ENCODE assay signal across 22 cellular contexts in the genomic region with DNA sequence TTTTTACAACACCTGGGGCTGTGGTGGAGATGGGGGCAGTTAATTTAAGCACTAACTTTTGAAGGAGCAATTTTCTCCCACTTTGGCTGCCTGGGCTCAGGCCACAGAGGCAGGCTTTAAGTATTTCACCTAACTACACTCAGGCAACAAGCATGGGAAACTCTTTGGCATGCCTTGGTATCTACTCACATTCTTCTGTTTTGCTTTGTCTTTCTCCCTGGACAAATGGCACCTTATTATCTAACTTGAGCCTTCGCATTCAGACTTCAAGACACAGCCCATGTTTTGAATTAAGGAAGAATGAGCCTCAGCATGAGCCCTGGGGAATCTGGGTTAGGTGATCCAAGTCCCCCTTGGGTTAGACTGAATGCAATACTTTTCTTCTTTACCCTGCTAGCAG. TPM values are rescaled to one million over a fixed set of nuclear protein-coding genes. Genes with fewer than 3 reads are reported as not detected.
DNase-seq lines count a peak whose midpoint lies in the region; ATAC-seq, FAIRE-seq and TF ChIP-seq lines count a peak whose summit lies in the region.
"Had no signal": no experiment of that assay in that cellular context is flagged by ENCODE, and none has a peak within 500 bp of the region (broad histone marks: within the 10 kb centered on the region; RNA-seq: fewer than 3 reads in every experiment).

No MANE protein-coding gene starts in this region.

- no peak for ATAC-seq in GM18909 (IDR thresholded peaks at IDR 0.05; ENCODE audit: poor library complexity, unreplicated experiment)
- ATAC-seq: HepG2; stimulated activated naive CD8-positive, alpha-beta T cell treated with anti-CD3 and anti-CD28 coated beads, Interleukin-15, Interleukin-2, amounts not matched to agents 100 U/mL and 50 U/mL, for 24 hours had no signal

- no TSS peak for BruUV-seq in mammary epithelial cell (replicated peaks; lab: Mats Ljungman, UMichigan)
- no TSS peak for BruUV-seq in MCF 10A (replicated peaks; lab: Mats Ljungman, UMichigan)

- H3K27ac ChIP-seq in mammary epithelial cell (ENCODE audit: insufficient read depth, low read depth, low read length) (peak overlapping the region; percentile 45), astrocyte (ENCODE audit: low read depth, low read length) (peak overlapping the region; percentile 63), keratinocyte (ENCODE audit: control insufficient read depth, insufficient read depth, low read length) (no peak overlapping the region)
- H3K27ac ChIP-seq: 22Rv1, heart right ventricle had no signal

- H3K4me1 Mint-ChIP-seq in MCF 10A (ENCODE audit: insufficient read depth, unreplicated experiment) (peaks cover 9% of the 10 kb centered on the region), astrocyte (ENCODE audit: low read depth, unreplicated experiment) (peaks cover 27% of the 10 kb centered on the region)

- H3K36me3 ChIP-seq in mammary epithelial cell (ENCODE audit: insufficient read depth, low read length) (no peaks in the 10 kb centered on the region), astrocyte (ENCODE audit: insufficient read depth, low read length) (no peaks in the 10 kb centered on the region), keratinocyte (ENCODE audit: control insufficient read depth in 2 of 2, extremely low read depth in 1 of 2, insufficient read depth in 2 of 2, low read length in 2 of 2) (no peaks in the 10 kb centered on the region)
- H3K36me3 ChIP-seq: heart right ventricle, tibial nerve had no signal

- intact Hi-C loops in mammary epithelial cell (cut with micrococcal nuclease) (no loop called here), MCF 10A (cut with micrococcal nuclease) (no loop called here)

- H3K9me1 ChIP-seq in keratinocyte (ENCODE audit: control insufficient read depth, extremely low read depth, insufficient read depth, low read length): no peaks in the 10 kb centered on the region

- H3K27me3 ChIP-seq in mammary epithelial cell (ENCODE audit: insufficient read depth, low read length) (no peaks in the 10 kb centered on the region), astrocyte (ENCODE audit: insufficient read depth, low read length) (no peaks in the 10 kb centered on the region), keratinocyte (ENCODE audit: control insufficient read depth, extremely low read depth, insufficient read depth, low read length) (no peaks in the 10 kb centered on the region)
- H3K27me3 ChIP-seq: heart right ventricle, tibial nerve had no signal

- CTCF ChIA-PET in mammary epithelial cell (lab: Charles Lee; ENCODE audit: low non-redundant PET): no interaction called here
- CTCF ChIA-PET in MCF 10A (lab: Yijun Ruan, JAX): interaction anchor here (1.4 to 2.0 kb wide), 2 partner anchors 22 to 23 kb away, joined by 3 to 8 read pairs; no protein-coding TSS in a partner anchor

- no peak overlapping the region for H3K4me2 ChIP-seq in mammary epithelial cell (ENCODE audit: insufficient read depth, low read depth, low read length)
- peak overlapping the region; percentile 56 for H3K4me2 ChIP-seq in astrocyte (ENCODE audit: low read length)
- no peak overlapping the region for H3K4me2 ChIP-seq in keratinocyte (ENCODE audit: control insufficient read depth, extremely low read depth, insufficient read depth, low read depth, low read length)

- H3K4me3 ChIP-seq in mammary epithelial cell (replicated peaks in 1 of 3; ENCODE audit: insufficient read depth in 1 of 3, low read depth in 2 of 3, low read length in 3 of 3) (no peak overlapping the region), astrocyte (ENCODE audit: insufficient read depth, low read depth, low read length) (no peak overlapping the region), keratinocyte (ENCODE audit: control insufficient read depth in 2 of 3, extremely low read depth in 1 of 3, insufficient read depth in 2 of 3, low read depth in 1 of 3, low read length in 3 of 3) (no peak overlapping the region)
- H3K4me3 ChIP-seq: heart right ventricle, tibial nerve had no signal

- H3K4me3 Mint-ChIP-seq in MCF 10A (ENCODE audit: unreplicated experiment): no peak overlapping the region
- no peak overlapping the region for H3K4me3 Mint-ChIP-seq in astrocyte (ENCODE audit: unreplicated experiment)
- H3K4me3 Mint-ChIP-seq: activated T-cell treated with anti-CD3 and anti-CD28 coated beads, Interleukin-2, amount 50 U/mL, for 24 hours had no signal

- H2AFZ ChIP-seq in mammary epithelial cell (ENCODE audit: low read depth, low read length) (peak overlapping the region; percentile 6), astrocyte (ENCODE audit: low read depth, low read length) (no peak overlapping the region), keratinocyte (ENCODE audit: control insufficient read depth, low read length) (peak overlapping the region; percentile 45)

- H3K4me1 ChIP-seq in mammary epithelial cell (ENCODE audit: insufficient read depth, low read length): peaks cover 23% of the 10 kb centered on the region
- peaks cover 24% of the 10 kb centered on the region for H3K4me1 ChIP-seq in astrocyte (ENCODE audit: insufficient read depth, low read length)
- H3K4me1 ChIP-seq in keratinocyte (ENCODE audit: control insufficient read depth, extremely low read depth, insufficient read depth, low read length): peaks cover 18% of the 10 kb centered on the region

- H4K20me1 ChIP-seq in mammary epithelial cell (ENCODE audit: insufficient read depth, low read length) (no peaks in the 10 kb centered on the region), astrocyte (ENCODE audit: insufficient read depth, low read length) (no peaks in the 10 kb centered on the region), keratinocyte (ENCODE audit: control insufficient read depth, extremely low read depth, insufficient read depth, low read length) (no peaks in the 10 kb centered on the region)

- DNase-seq in mammary epithelial cell: no peak
- no peak for DNase-seq in MCF 10A (ENCODE audit: unreplicated experiment)
- DNase-seq in astrocyte (ENCODE audit: low read depth): peak; percentile 41
- DNase-seq in keratinocyte (ENCODE audit: low read depth, low spot score): no peak
- DNase-seq in NCI-H1092 treated with DMSO at 0.1 percent for 48 hours (lab: John Stamatoyannopoulos, UW): no peak
- DNase-seq in NCI-H748 treated with DMSO at 0.1 percent for 48 hours (lab: John Stamatoyannopoulos, UW): no peak
- DNase-seq in HCEC 1CT: no peak
- DNase-seq: activated CD4-positive, alpha-beta T cell treated with anti-CD3 and anti-CD28 coated beads for 1 hour; activated naive CD4-positive, alpha-beta T cell treated with Interleukin-2 at 50 U/mL for 16 hours; activated T-cell treated with anti-CD3 and anti-CD28 coated beads, Interleukin-2, amount 50 U/mL, for 24 hours; amniotic stem cell; DMS79 treated with DMSO at 0.1 percent for 48 hours; heart right ventricle; NCI-H1417 treated with DMSO at 0.1 percent for 48 hours; NCI-H510A treated with DMSO at 0.1 percent for 48 hours; RPMI8226; stimulated activated CD4-positive, alpha-beta T cell treated with anti-CD3 and anti-CD28 coated beads, Interleukin-4, amount 100 ng/mL, for 24 hours; stimulated activated naive CD8-positive, alpha-beta T cell treated with anti-CD3 and anti-CD28 coated beads, Interleukin-15, Interleukin-2, amounts not matched to agents 100 U/mL and 50 U/mL, for 24 hours had no signal

- FAIRE-seq in astrocyte (lab: Jason Lieb, UNC) (no peak), keratinocyte (lab: Jason Lieb, UNC) (peak; percentile 39)
- FAIRE-seq: HepG2 had no signal

- in situ Hi-C loops in mammary epithelial cell (cut with MboI; ENCODE audit: low sequenced_read_pairs in 2 of 2): no loop called here

- H3K9me3 ChIP-seq in mammary epithelial cell (replicated peaks; ENCODE audit: insufficient read depth, low read length) (no peaks in the 10 kb centered on the region), astrocyte (ENCODE audit: insufficient read depth, low read depth, low read length) (no peaks in the 10 kb centered on the region), keratinocyte (ENCODE audit: control insufficient read depth, low read depth, low read length) (no peaks in the 10 kb centered on the region)
- H3K9me3 ChIP-seq: heart right ventricle, tibial nerve had no signal

- POLR2A ChIA-PET in MCF 10A (lab: Yijun Ruan, JAX): no interaction called here

- dilution Hi-C loops in mammary epithelial cell (cut with HindIII; ENCODE audit: low sequenced_read_pairs) (no loop called here), keratinocyte (cut with MboI; ENCODE audit: extremely low pct_ligation_motif_present, low sequenced_read_pairs) (no loop called here)

- no peak for TF ChIP-seq CTCF in mammary epithelial cell (conservative IDR thresholded peaks at IDR 0.05 in 1 of 2, IDR thresholded peaks at IDR 0.05 in 1 of 2; ENCODE audit: extremely low read depth in 1 of 2, insufficient read depth in 1 of 2, low read depth in 1 of 2, low read length in 2 of 2)
- TF ChIP-seq CTCF in MCF 10A (IDR thresholded peaks at IDR 0.05; ENCODE audit: unreplicated experiment): no peak
- no peak for TF ChIP-seq CTCF in astrocyte (IDR thresholded peaks at IDR 0.05; ENCODE audit: insufficient read depth, low read depth, low read length)
- TF ChIP-seq CTCF in keratinocyte (optimal IDR thresholded peaks at IDR 0.05 in 1 of 3, IDR thresholded peaks at IDR 0.05 in 1 of 3, conservative IDR thresholded peaks at IDR 0.05 in 1 of 3; ENCODE audit: extremely low read depth in 1 of 3, insufficient read depth in 2 of 3, low read length in 3 of 3): no peak

- WGBS in mammary epithelial cell (ENCODE audit: low coverage, missing lambda C conversion rate): 94% methylated on average over 1 of the region's 1 CpG

- H3K27me3 Mint-ChIP-seq in MCF 10A (ENCODE audit: insufficient read depth, unreplicated experiment) (no peaks in the 10 kb centered on the region), astrocyte (ENCODE audit: low read depth, unreplicated experiment) (no peaks in the 10 kb centered on the region)

- H3K27ac Mint-ChIP-seq in MCF 10A (ENCODE audit: low read depth, unreplicated experiment): no peak overlapping the region
- H3K27ac Mint-ChIP-seq in astrocyte (ENCODE audit: unreplicated experiment): peak overlapping the region; percentile 73
- H3K27ac Mint-ChIP-seq: activated T-cell treated with anti-CD3 and anti-CD28 coated beads, Interleukin-2, amount 50 U/mL, for 24 hours had no signal

- H3K9ac ChIP-seq in mammary epithelial cell (ENCODE audit: insufficient read depth, low read length): no peak overlapping the region
- H3K9ac ChIP-seq in astrocyte (ENCODE audit: low read length): no peak overlapping the region
- H3K9ac ChIP-seq in keratinocyte (ENCODE audit: control insufficient read depth, extremely low read depth, insufficient read depth, low read length): no peak overlapping the region

- no peaks in the 10 kb centered on the region for H3K9me3 Mint-ChIP-seq in MCF 10A (ENCODE audit: unreplicated experiment)
- peaks cover 3% of the 10 kb centered on the region for H3K9me3 Mint-ChIP-seq in astrocyte (ENCODE audit: unreplicated experiment)
- H3K9me3 Mint-ChIP-seq: activated T-cell treated with anti-CD3 and anti-CD28 coated beads, Interleukin-2, amount 50 U/mL, for 24 hours had no signal

- H3K36me3 Mint-ChIP-seq in MCF 10A (ENCODE audit: insufficient read depth, unreplicated experiment): no peaks in the 10 kb centered on the region
- no peaks in the 10 kb centered on the region for H3K36me3 Mint-ChIP-seq in astrocyte (ENCODE audit: low read depth, unreplicated experiment)

- H3K79me2 ChIP-seq in mammary epithelial cell (ENCODE audit: insufficient read depth, low read length) (no peaks in the 10 kb centered on the region), astrocyte (ENCODE audit: insufficient read depth, low read length) (no peaks in the 10 kb centered on the region), keratinocyte (ENCODE audit: control insufficient read depth, insufficient read depth, low read length) (no peaks in the 10 kb centered on the region)

RNA-seq across cellular contexts. Expression of a gene that starts 31.8 kb away (rescaled TPM):
- total RNA-seq in mammary epithelial cell (under 1 TPM in 1 of 2 donors, not detected in 1; 0.17 TPM), MCF 10A (2022) (0.40 TPM in 1 of 2 replicates, not detected in the other), astrocyte (2.1 and 4.4 TPM in 2 replicates)
- polyA plus RNA-seq in mammary epithelial cell (0.05 TPM), keratinocyte (0.57 to 0.67 TPM (median 0.58 TPM) in 3 replicates)
- polyA minus RNA-seq in mammary epithelial cell (not detected), keratinocyte (0.59 to 2.4 TPM (median 1.5 TPM) in 3 replicates)
- polyA plus RNA-seq in keratinocyte (2011; ENCODE audit: low read depth): 0.45 TPM
- polyA plus RNA-seq in keratinocyte (2011; cell fraction: cytosol; rRNA removed): 0.68 and 0.69 TPM in 2 replicates
- polyA plus RNA-seq in keratinocyte (2011; cell fraction: nucleus; rRNA removed): 2.7 and 4.9 TPM in 2 replicates
- polyA plus RNA-seq in keratinocyte (2012; ENCODE audit: low replicate concordance): 0.25 and 0.58 TPM in 2 replicates
- polyA minus RNA-seq in keratinocyte (2011; cell fraction: cytosol; rRNA and poly(A)+ RNA removed): not detected
- polyA minus RNA-seq in keratinocyte (2011; cell fraction: nucleus; rRNA and poly(A)+ RNA removed): 2.6 and 7.1 TPM in 2 replicates
- total RNA-seq: HepG2 had no signal
- polyA plus RNA-seq: HepG2 had no signal
